ENCODE assay signal across 17 cellular contexts in the genomic region with DNA sequence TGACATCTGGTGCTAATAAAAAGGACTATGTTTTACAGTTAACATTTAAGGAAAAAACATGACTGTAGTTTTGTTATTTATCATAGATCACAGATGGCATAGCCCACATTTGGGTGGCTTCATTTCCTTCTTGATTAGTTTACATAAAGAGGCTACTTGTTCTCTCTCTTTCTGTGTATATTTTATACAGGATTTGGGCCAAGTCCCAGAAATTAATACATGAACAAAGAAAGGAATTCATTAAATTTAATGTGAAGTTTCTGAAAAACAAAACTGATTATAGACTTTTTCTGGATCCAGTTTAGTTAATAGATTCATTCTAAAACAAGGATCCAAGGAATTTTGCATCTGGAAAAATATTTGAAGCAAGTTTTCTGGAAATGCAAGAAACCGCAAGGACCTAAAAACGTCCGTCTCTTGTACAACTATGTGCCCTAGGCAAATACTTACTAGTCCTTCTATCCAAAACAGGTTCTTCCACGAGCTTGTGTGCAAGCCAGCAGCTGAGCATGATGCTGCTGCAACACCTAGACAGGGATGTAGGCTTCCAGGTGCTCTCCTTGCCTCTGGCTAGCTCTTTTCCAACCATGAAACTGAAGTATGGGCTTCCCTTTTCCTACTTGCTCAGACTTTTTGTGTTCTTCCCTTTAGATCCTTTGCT.
DNase-seq lines count a peak whose midpoint lies in the region; ATAC-seq and TF ChIP-seq lines count a peak whose summit lies in the region.
"Had no signal": no experiment of that assay in that cellular context is flagged by ENCODE, and none has a peak within 500 bp of the region (broad histone marks: within the 10 kb centered on the region; RNA-seq: fewer than 3 reads in every experiment).

No MANE protein-coding gene starts in this region.

- H3K36me3 ChIP-seq in fibroblast of lung (ENCODE audit: control insufficient read depth, insufficient read depth, low read length) = no peaks in the 10 kb centered on the region
- H3K36me3 ChIP-seq in sigmoid colon = no peaks in the 10 kb centered on the region

- no peak overlapping the region for H3K18ac ChIP-seq in H9 (ENCODE audit: insufficient read length, low read depth, low read length)

- H3K27ac Mint-ChIP-seq in H9 = 0 out of 7 replicates have a peak overlapping the region, but pooled peaks of 1 of the 3 experiments have one; percentile 3
- H3K27ac Mint-ChIP-seq: activated B cell treated with CpG ODN at 0.5 μM for 24 hours; CD8-positive, alpha-beta memory T cell had no signal

- H3K4me1 Mint-ChIP-seq in H9 = no peaks in the 10 kb centered on the region
- H3K4me1 Mint-ChIP-seq: activated B cell treated with CpG ODN at 0.5 μM for 24 hours; CD8-positive, alpha-beta memory T cell had no signal

- intact Hi-C loops in sigmoid colon (cut with DNase I) = loop anchor here (5.0 to 10.0 kb wide), 2 partner anchors 160 to 222 kb away; a partner anchor contains a TSS

- no peak overlapping the region for H3K14ac ChIP-seq in H9 (ENCODE audit: insufficient read depth, low read length)

- H3K9ac ChIP-seq in H9 (ENCODE audit: extremely low read depth, insufficient read length, low read length) (no peak overlapping the region), fibroblast of lung (ENCODE audit: insufficient read depth, low read length) (no peak overlapping the region)

- H3K23me2 ChIP-seq in H9 (ENCODE audit: insufficient read length, low read depth, low read length, poor library complexity, severe bottlenecking) = no peaks in the 10 kb centered on the region

- no peak overlapping the region for H3K4ac ChIP-seq in H9 (ENCODE audit: low read depth, low read length)

- no peak for TF ChIP-seq EP300 in sigmoid colon (IDR thresholded peaks at IDR 0.05)

- H4K20me1 ChIP-seq in H9 (ENCODE audit: control insufficient read depth, insufficient read depth, insufficient read length) (no peaks in the 10 kb centered on the region), fibroblast of lung (ENCODE audit: control insufficient read depth, extremely low read depth, insufficient read depth, low read length) (no peaks in the 10 kb centered on the region)

- no peak for TF ChIP-seq POLR2A in sigmoid colon (IDR thresholded peaks at IDR 0.05)

- H2AK5ac ChIP-seq in H9 (ENCODE audit: insufficient read length, low read length) = no peak overlapping the region

- no peak overlapping the region for H3K4me3 Mint-ChIP-seq in H9
- H3K4me3 Mint-ChIP-seq: activated B cell treated with CpG ODN at 0.5 μM for 24 hours; CD8-positive, alpha-beta memory T cell had no signal

- TF ChIP-seq CTCF in H9 (conservative IDR thresholded peaks at IDR 0.05) (no peak), fibroblast of lung (conservative IDR thresholded peaks at IDR 0.05 in 1 of 2, IDR thresholded peaks at IDR 0.05 in 1 of 2; ENCODE audit: low read depth in 1 of 2, low read length in 2 of 2) (no peak), sigmoid colon (IDR thresholded peaks at IDR 0.05) (no peak)

- H3K23ac ChIP-seq in H9 (ENCODE audit: insufficient read length, low read depth, low read length) = no peak overlapping the region

- H3K4me2 ChIP-seq in H9 (ENCODE audit: insufficient read depth, insufficient read length, low read length) (no peak overlapping the region), fibroblast of lung (ENCODE audit: extremely low read depth, insufficient read depth, low read length) (no peak overlapping the region)

- H4K8ac ChIP-seq in H9 (replicated peaks; ENCODE audit: insufficient read length, low read depth, low read length) = no peak overlapping the region

- no peak for DNase-seq in H9
- DNase-seq in SK-MEL-5 (ENCODE audit: low read depth, low spot score) = peak; percentile 91
- peak in 1 of 2 donors; percentile 39 for DNase-seq in fibroblast of lung (ENCODE audit: low read depth in 2 of 2)
- DNase-seq in sigmoid colon = no peak
- DNase-seq in RKO (ENCODE audit: low spot score) = no peak
- DNase-seq in AML-193 (lab: John Stamatoyannopoulos, UW) = no peak
- DNase-seq: activated B cell treated with CpG ODN at 0.5 μM for 24 hours; activated naive CD4-positive, alpha-beta T cell; CD8-positive, alpha-beta memory T cell; effector memory CD4-positive, alpha-beta T cell; glutamatergic neuron; kidney glomerular epithelial cell; NCI-H2107; psoas muscle; SW 1271; testis had no signal

- 0 out of 2 replicates have a peak overlapping the region, but pooled peaks have one; percentile 80 for H2BK15ac ChIP-seq in H9 (ENCODE audit: low read depth, low read length)

- in situ Hi-C loops in SK-MEL-5 (cut with HindIII; ENCODE audit: low pct_unique_long_range_greater_than_20kb, low sequenced_read_pairs) = no loop called here

- no peaks in the 10 kb centered on the region for H3K9me3 ChIP-seq in H9 (ENCODE audit: control insufficient read depth, low read depth, low read length)
- no peaks in the 10 kb centered on the region for H3K9me3 ChIP-seq in fibroblast of lung (ENCODE audit: control insufficient read depth, insufficient read depth, low read depth, low read length)
- no peaks in the 10 kb centered on the region for H3K9me3 ChIP-seq in sigmoid colon
- H3K9me3 ChIP-seq: psoas muscle, testis had no signal

- H3K9me3 Mint-ChIP-seq in H9 = no peaks in the 10 kb centered on the region; a peak in 1 of 5 replicates
- H3K9me3 Mint-ChIP-seq: CD8-positive, alpha-beta memory T cell had no signal

- no peak overlapping the region for H3K56ac ChIP-seq in H9 (ENCODE audit: insufficient read length, low read depth, low read length)

- no peak for ATAC-seq in HG03025 (IDR thresholded peaks at IDR 0.05; ENCODE audit: low FRiP score, unreplicated experiment)
- ATAC-seq: psoas muscle had no signal

- H2BK20ac ChIP-seq in H9 (ENCODE audit: low read depth, low read length, poor library complexity, severe bottlenecking) = no peak overlapping the region

- no peaks in the 10 kb centered on the region for H3K27me3 Mint-ChIP-seq in H9 (ENCODE audit: low read depth)

- H4K91ac ChIP-seq in H9 (ENCODE audit: insufficient read length, low read depth, low read length) = no peak overlapping the region

- no peak overlapping the region for H3K4me3 ChIP-seq in fibroblast of lung (replicated peaks in 1 of 4; ENCODE audit: control extremely low read depth in 1 of 4, insufficient read depth in 1 of 4, low read depth in 3 of 4, low read length in 4 of 4)
- no peak overlapping the region for H3K4me3 ChIP-seq in sigmoid colon
- H3K4me3 ChIP-seq: psoas muscle, testis had no signal

- H3K36me3 Mint-ChIP-seq in H9 (ENCODE audit: insufficient read depth in 1 of 3, low read depth in 3 of 3) = no peaks in the 10 kb centered on the region

- H2AFZ ChIP-seq in H9 (ENCODE audit: low read length) = no peak overlapping the region
- peak overlapping the region; percentile 12 for H2AFZ ChIP-seq in fibroblast of lung (ENCODE audit: low read length)

- no peaks in the 10 kb centered on the region for H3K79me2 ChIP-seq in H9 (ENCODE audit: insufficient read depth, low read length)
- H3K79me2 ChIP-seq in fibroblast of lung (ENCODE audit: control insufficient read depth, insufficient read depth, low read length) = no peaks in the 10 kb centered on the region

- H3K4me1 ChIP-seq in H9 (ENCODE audit: insufficient read depth, low read length) = no peaks in the 10 kb centered on the region
- no peaks in the 10 kb centered on the region for H3K4me1 ChIP-seq in fibroblast of lung (ENCODE audit: control insufficient read depth, extremely low read depth, insufficient read depth, low read length)
- peaks cover 0 to 39% (median 25%) of the 10 kb centered on the region in 4 donors for H3K4me1 ChIP-seq in sigmoid colon
- H3K4me1 ChIP-seq: psoas muscle had no signal

- peak overlapping the region; percentile 62 for H2BK12ac ChIP-seq in H9 (ENCODE audit: insufficient read length, low read depth, low read length)

- WGBS in H9 (ENCODE audit: extremely low coverage, insufficient read length, low lambda C conversion rate) = no CpG with 5 or more reads among the region's 4 CpGs
- WGBS in sigmoid colon, 2 donors = 46 to 63% methylated on average over 4 of the region's 4 CpGs

- H3T11ph ChIP-seq in H9 (ENCODE audit: low read length) = no peak overlapping the region

- H2BK5ac ChIP-seq in H9 (ENCODE audit: insufficient read length, low read length) = no peak overlapping the region

- no peaks in the 10 kb centered on the region for H3K79me1 ChIP-seq in H9 (ENCODE audit: insufficient read depth, low read depth, low read length, poor library complexity, severe bottlenecking)

- no peak overlapping the region for H2BK120ac ChIP-seq in H9 (ENCODE audit: low read depth, low read length, poor library complexity, severe bottlenecking)

- no peak overlapping the region for H3K27ac ChIP-seq in H9 (ENCODE audit: insufficient read length, low read depth, low read length)
- H3K27ac ChIP-seq in fibroblast of lung (ENCODE audit: insufficient read depth, low read length) = no peak overlapping the region
- peak overlapping the region in 3 of 4 donors; percentile 1 to 58 (median 11) for H3K27ac ChIP-seq in sigmoid colon
- H3K27ac ChIP-seq: psoas muscle, testis had no signal

- H3K27me3 ChIP-seq in H9 (ENCODE audit: insufficient read depth, low read length) = no peaks in the 10 kb centered on the region
- H3K27me3 ChIP-seq in fibroblast of lung (ENCODE audit: control insufficient read depth, insufficient read depth, low read length) = no peaks in the 10 kb centered on the region
- H3K27me3 ChIP-seq in sigmoid colon = no peaks in the 10 kb centered on the region
- H3K27me3 ChIP-seq: testis had no signal

- H4K5ac ChIP-seq in H9 (ENCODE audit: insufficient read length, low read depth, low read length) = no peak overlapping the region

Comparison
In these comparisons a context has a peak if more than half of its experiments do, and no peak if none do; other contexts are left out.
1. H3K27ac ChIP-seq: peak in sigmoid colon (3 of 4); none in H9 (single experiment) and fibroblast of lung (single experiment).